8 cellular contexts compared by ENCODE assay signal in the genomic region with DNA sequence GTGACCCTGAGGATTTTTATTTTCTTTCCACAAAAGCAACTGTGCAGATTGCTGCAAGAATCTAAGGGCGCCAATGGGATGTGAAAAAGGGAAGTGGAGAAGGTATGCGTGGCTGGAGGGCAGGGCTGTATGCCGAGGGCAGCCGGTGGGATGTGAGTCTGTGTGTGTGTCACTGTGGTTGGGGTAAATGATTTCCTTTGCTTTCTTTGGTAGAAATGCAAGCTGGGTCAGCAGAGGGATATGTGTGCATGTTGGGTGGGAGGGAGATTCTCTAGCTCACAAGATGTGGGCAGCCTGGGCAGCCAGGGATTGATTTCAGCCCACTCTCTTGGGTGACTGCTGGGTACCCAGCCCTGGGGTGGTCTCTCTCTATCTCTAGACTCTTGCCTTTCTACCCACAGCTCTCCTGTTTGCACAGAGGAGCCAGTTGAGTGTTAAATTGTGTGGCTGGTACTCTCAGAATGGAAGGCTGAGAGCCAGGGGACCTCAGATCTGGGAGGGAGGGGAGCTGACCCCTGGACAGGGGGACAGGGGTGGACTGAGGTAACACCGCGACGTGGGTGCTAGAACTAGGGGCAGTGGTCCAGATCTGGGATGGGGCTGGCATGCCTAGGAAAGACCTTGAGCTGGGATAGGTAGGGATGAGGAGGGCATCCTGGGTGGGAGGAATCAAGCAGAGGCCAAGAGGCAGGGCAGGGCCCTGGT. TPM values are rescaled to one million over a fixed set of nuclear protein-coding genes. Genes with fewer than 3 reads are reported as not detected.
A peak's percentile ranks its signal among the peaks of the same experiment; 100 is the strongest.
DNase-seq lines count a peak whose midpoint lies in the region; ATAC-seq and TF ChIP-seq lines count a peak whose summit lies in the region.

No MANE protein-coding gene starts in this region.

- DNase-seq in CD1c-positive myeloid dendritic cell (ENCODE audit: extremely low spot score) (peak; percentile 89), HFFc6 (peak; percentile 44), OCI-M1 (lab: John Stamatoyannopoulos, UW) (peak; percentile 79), glomerular visceral epithelial cell (ENCODE audit: extremely low spot score) (peak; percentile 92)
- no peak for DNase-seq in activated CD8-positive, alpha-beta memory T cell treated with anti-CD3 and anti-CD28 coated beads, Interleukin-2, amount 50 U/mL, for 48 hours
- DNase-seq in naive thymus-derived CD8-positive, alpha-beta T cell: no peak
- DNase-seq in CD4-positive, alpha-beta memory T cell: no peak

- no peaks in the 10 kb centered on the region; the same call in 1 of the 2 replicates for H3K36me3 Mint-ChIP-seq in HFFc6 (ENCODE audit: low read depth)
- peaks cover 0 to 2% (median 0%) of the 10 kb centered on the region in 3 donors for H3K36me3 Mint-ChIP-seq in naive thymus-derived CD8-positive, alpha-beta T cell
- no peaks in the 10 kb centered on the region for H3K36me3 Mint-ChIP-seq in CD4-positive, alpha-beta memory T cell

- peak overlapping the region; percentile 3; the same call in 1 of the 2 replicates for H3K4me3 Mint-ChIP-seq in HFFc6
- H3K4me3 Mint-ChIP-seq in naive thymus-derived CD8-positive, alpha-beta T cell: peak overlapping the region in 1 of 10 donors; percentile 6
- H3K4me3 Mint-ChIP-seq in CD4-positive, alpha-beta memory T cell: peak overlapping the region in 1 of 8 donors; percentile 40

- H3K27ac Mint-ChIP-seq in HFFc6: peak overlapping the region; percentile 54; the same call in 1 of the 2 replicates
- H3K27ac Mint-ChIP-seq in naive thymus-derived CD8-positive, alpha-beta T cell: peak overlapping the region in 1 of 10 donors; percentile 32
- H3K27ac Mint-ChIP-seq in CD4-positive, alpha-beta memory T cell: peak overlapping the region in 1 of 7 donors; percentile 52

- no peak for ATAC-seq in naive thymus-derived CD8-positive, alpha-beta T cell
- ATAC-seq in activated CD4-positive, CD25-positive, alpha-beta regulatory T cell treated with anti-CD3 and anti-CD28 coated beads, Interleukin-2, amount 50 U/mL, for 24 hours: no peak

- H3K27me3 ChIP-seq in CD4-positive, alpha-beta memory T cell (ENCODE audit: insufficient read depth, low read length): peaks cover 12% of the 10 kb centered on the region

- TF ChIP-seq CTCF in HFFc6 (IDR thresholded peaks at IDR 0.05): no peak

- H3K9me3 Mint-ChIP-seq in HFFc6: no peaks in the 10 kb centered on the region
- no peaks in the 10 kb centered on the region for H3K9me3 Mint-ChIP-seq in naive thymus-derived CD8-positive, alpha-beta T cell
- peaks cover 0 to 1% (median 0%) of the 10 kb centered on the region in 8 donors for H3K9me3 Mint-ChIP-seq in CD4-positive, alpha-beta memory T cell

- CTCF ChIA-PET in CD4-positive, alpha-beta memory T cell (lab: Charles Lee; ENCODE audit: partially characterized antibody): interaction anchor here (1.5 kb wide), 1 partner anchor 9 kb away, joined by 3 read pairs; no protein-coding TSS in a partner anchor

- H3K4me1 ChIP-seq in CD4-positive, alpha-beta memory T cell (ENCODE audit: insufficient read depth, low read length): peaks cover 8% of the 10 kb centered on the region

- intact Hi-C loops in CD4-positive, alpha-beta memory T cell (cut with micrococcal nuclease): no loop called here

- no peaks in the 10 kb centered on the region for H3K9me3 ChIP-seq in CD4-positive, alpha-beta memory T cell (ENCODE audit: control insufficient read depth in 1 of 2, low read length in 2 of 2)

- H3K27me3 Mint-ChIP-seq in HFFc6 (ENCODE audit: insufficient read depth): no peaks in the 10 kb centered on the region
- H3K27me3 Mint-ChIP-seq in naive thymus-derived CD8-positive, alpha-beta T cell: peaks cover 14 to 55% (median 23%) of the 10 kb centered on the region in 5 donors
- H3K27me3 Mint-ChIP-seq in CD4-positive, alpha-beta memory T cell: peaks cover 20 to 37% of the 10 kb centered on the region in 2 donors

- H3K27ac ChIP-seq in CD4-positive, alpha-beta memory T cell (ENCODE audit: low read depth, low read length): no peak overlapping the region

- H3K36me3 ChIP-seq in CD4-positive, alpha-beta memory T cell (ENCODE audit: insufficient read depth, low read length): no peaks in the 10 kb centered on the region

- POLR2A ChIA-PET in naive thymus-derived CD8-positive, alpha-beta T cell (lab: Charles Lee): no interaction called here
- POLR2A ChIA-PET in CD4-positive, alpha-beta memory T cell (lab: Charles Lee; ENCODE audit: partially characterized antibody): no interaction called here

- H3K4me3 ChIP-seq in CD4-positive, alpha-beta memory T cell (ENCODE audit: low read length in 2 of 2): no peak overlapping the region

- H3K4me1 Mint-ChIP-seq in HFFc6 (ENCODE audit: low read depth): peaks cover 34% of the 10 kb centered on the region
- peaks cover 3 to 24% (median 13%) of the 10 kb centered on the region in 4 donors for H3K4me1 Mint-ChIP-seq in naive thymus-derived CD8-positive, alpha-beta T cell
- H3K4me1 Mint-ChIP-seq in CD4-positive, alpha-beta memory T cell: peaks cover 7 to 12% (median 10%) of the 10 kb centered on the region in 4 donors

RNA-seq across cellular contexts. Expression of a gene that starts 3.5 kb away (rescaled TPM):
- total RNA-seq in HFFc6 (2021; fragmentation: NEBNext Ultra II Directional; extraction: Animal tissue kit (Norgen Biotek cat#: 25700)): 10 to 100 TPM in 5 of 6 experiments, 1 to 10 TPM in 1; 9.4 to 13.0 (median 12.4) TPM
- 1 to 10 TPM; 1.3 to 2.5 TPM for total RNA-seq in naive thymus-derived CD8-positive, alpha-beta T cell
- under 1 TPM in 1 of 3 donors, not detected in 2; 0.21 TPM for polyA plus RNA-seq in naive thymus-derived CD8-positive, alpha-beta T cell
- total RNA-seq in CD4-positive, alpha-beta memory T cell: 1 to 10 TPM in 1 of 2 experiments, under 1 TPM in 1; 0.41 to 1.4 TPM
- under 1 TPM; 0.19 to 0.84 TPM for polyA plus RNA-seq in CD4-positive, alpha-beta memory T cell

Comparison
In these comparisons a context has a peak if more than half of its experiments do, and no peak if none do; other contexts are left out.
1. DNase-seq: peak in CD1c-positive myeloid dendritic cell (single experiment), HFFc6 (single experiment), OCI-M1 (single experiment) and glomerular visceral epithelial cell (single experiment); none in activated CD8-positive, alpha-beta memory T cell treated with anti-CD3 and anti-CD28 coated beads, Interleukin-2, amount 50 U/mL, for 48 hours (single experiment), naive thymus-derived CD8-positive, alpha-beta T cell (0 of 10) and CD4-positive, alpha-beta memory T cell (0 of 5).